ENCODE assay signal across 8 cellular contexts in genomic region chr22:36351921-36352774, GRCh38. TPM values are rescaled to one million over a fixed set of nuclear protein-coding genes. Genes with fewer than 3 reads are reported as not detected.
DNase-seq lines count a peak whose midpoint lies in the region; ATAC-seq and TF ChIP-seq lines count a peak whose summit lies in the region.

No MANE protein-coding gene starts in this region.

- no peak for DNase-seq in GM23248
- no peak for DNase-seq in activated naive CD4-positive, alpha-beta T cell treated with anti-CD3 and anti-CD28 coated beads, Interleukin-2, amount 50 U/mL, for 72 hours (ENCODE audit: low spot score in 2 of 2)
- DNase-seq in left ventricle myocardium superior: no peak
- DNase-seq in gastrocnemius medialis: no peak
- no peak for DNase-seq in DMS 273 (lab: John Stamatoyannopoulos, UW; ENCODE audit: unreplicated experiment)
- no peak for DNase-seq in NCI-H2171 (lab: John Stamatoyannopoulos, UW)
- DNase-seq in activated effector memory CD4-positive, alpha-beta T cell treated with anti-CD3 and anti-CD28 coated beads, Interleukin-2, amount 50 U/mL, for 16 hours: no peak

- TF ChIP-seq POLR2A in gastrocnemius medialis (IDR thresholded peaks at IDR 0.05): no peak

- WGBS in GM23248 (ENCODE audit: low coverage in 1 of 2, low lambda C conversion rate in 2 of 2, missing lambda C conversion rate in 2 of 2), 2 experiments: 81 to 86% methylated on average over 22 of the region's 22 CpGs

- no peaks in the 10 kb centered on the region for H3K9me2 ChIP-seq in GM23248 (ENCODE audit: insufficient read depth)

- H3K9me3 ChIP-seq in GM23248 (ENCODE audit: low read depth): no peaks in the 10 kb centered on the region
- no peaks in the 10 kb centered on the region for H3K9me3 ChIP-seq in gastrocnemius medialis

- H3K4me2 ChIP-seq in GM23248 (ENCODE audit: unreplicated experiment): no peak overlapping the region

- H3K79me2 ChIP-seq in GM23248 (ENCODE audit: insufficient read depth): peaks cover 98% of the 10 kb centered on the region

- H3K9me3 Mint-ChIP-seq in activated naive CD4-positive, alpha-beta T cell treated with anti-CD3 and anti-CD28 coated beads, Interleukin-2, amount 50 U/mL, for 72 hours: no peaks in the 10 kb centered on the region

- H3K27me3 ChIP-seq in GM23248 (replicated peaks; ENCODE audit: insufficient read depth) (no peaks in the 10 kb centered on the region), gastrocnemius medialis (no peaks in the 10 kb centered on the region)

- H3K4me3 ChIP-seq in GM23248 (no peak overlapping the region), gastrocnemius medialis (no peak overlapping the region)

- H3K27ac ChIP-seq in GM23248: peak overlapping the region; percentile 64
- H3K27ac ChIP-seq in gastrocnemius medialis: peak overlapping the region; percentile 74 to 84 (median 83)

- H3K36me3 Mint-ChIP-seq in activated naive CD4-positive, alpha-beta T cell treated with anti-CD3 and anti-CD28 coated beads, Interleukin-2, amount 50 U/mL, for 72 hours: peaks cover 6 to 47% of the 10 kb centered on the region in 2 donors

- in situ Hi-C loops in GM23248 (cut with MboI): no loop called here
- in situ Hi-C loops in gastrocnemius medialis (cut with MboI; ENCODE audit: low sequenced_read_pairs in 4 of 4): no loop called here

- H3K9ac ChIP-seq in GM23248: no peak overlapping the region

- intact Hi-C loops in left ventricle myocardium superior (cut with micrococcal nuclease) (no loop called here), gastrocnemius medialis (cut with DNase I; ENCODE audit: low total_unique reads) (loop anchor here (2.0 kb wide), 1 partner anchor 17 kb away; no protein-coding TSS in a partner anchor)

- H3K27ac Mint-ChIP-seq in activated naive CD4-positive, alpha-beta T cell treated with anti-CD3 and anti-CD28 coated beads, Interleukin-2, amount 50 U/mL, for 72 hours: peak overlapping the region; percentile 87 to 97

- peaks cover 63% of the 10 kb centered on the region for H3F3A ChIP-seq in GM23248 (ENCODE audit: insufficient read depth)

- no peak overlapping the region for H2AFZ ChIP-seq in GM23248

- peaks cover 7% of the 10 kb centered on the region; the same call in 1 of the 2 replicates for H3K36me3 ChIP-seq in GM23248 (ENCODE audit: low read depth)
- peaks cover 0 to 16% of the 10 kb centered on the region in 2 donors for H3K36me3 ChIP-seq in gastrocnemius medialis

- TF ChIP-seq CTCF in gastrocnemius medialis (IDR thresholded peaks at IDR 0.05 in 4 of 5, conservative IDR thresholded peaks at IDR 0.05 in 1 of 5): no peak

- H4K20me1 ChIP-seq in GM23248 (ENCODE audit: insufficient read depth): peaks cover 20% of the 10 kb centered on the region; the same call in 1 of the 2 replicates

- ATAC-seq in activated naive CD4-positive, alpha-beta T cell treated with anti-CD3 and anti-CD28 coated beads, Interleukin-2, amount 50 U/mL, for 72 hours: peak in 1 of 2 donors; percentile 5
- peak; percentile 17 for ATAC-seq in left ventricle myocardium superior
- ATAC-seq in gastrocnemius medialis: peak in 1 of 2 donors; percentile 8
- ATAC-seq in GM21447 (IDR thresholded peaks at IDR 0.05; ENCODE audit: unreplicated experiment): no peak

- peaks cover 54% of the 10 kb centered on the region for H3K4me1 ChIP-seq in GM23248 (ENCODE audit: insufficient read depth)
- H3K4me1 ChIP-seq in gastrocnemius medialis: peaks cover 54 to 60% of the 10 kb centered on the region in 2 donors

RNA-seq across cellular contexts. Expression of gene MYH9, which starts 35.6 kb away (rescaled TPM):
- 420 and 453 TPM in 2 replicates for total RNA-seq in GM23248 (2014; rRNA removed; shearing (Covaris generic))
- 282 and 287 TPM in 2 replicates for polyA plus RNA-seq in GM23248 (2016; fragmentation: Nextera tagmentation; extraction: Ambion mirVana)
- 100 to 1,000 TPM; 521 to 691 TPM for total RNA-seq in activated naive CD4-positive, alpha-beta T cell treated with anti-CD3 and anti-CD28 coated beads, Interleukin-2, amount 50 U/mL, for 72 hours
- total RNA-seq in left ventricle myocardium superior: 161 TPM
- 100 to 1,000 TPM in 3 of 4 donors, 10 to 100 TPM in 1; 38.9 to 115 (median 104) TPM for total RNA-seq in gastrocnemius medialis
